ENCODE assay signal across 19 cellular contexts in the genomic region with DNA sequence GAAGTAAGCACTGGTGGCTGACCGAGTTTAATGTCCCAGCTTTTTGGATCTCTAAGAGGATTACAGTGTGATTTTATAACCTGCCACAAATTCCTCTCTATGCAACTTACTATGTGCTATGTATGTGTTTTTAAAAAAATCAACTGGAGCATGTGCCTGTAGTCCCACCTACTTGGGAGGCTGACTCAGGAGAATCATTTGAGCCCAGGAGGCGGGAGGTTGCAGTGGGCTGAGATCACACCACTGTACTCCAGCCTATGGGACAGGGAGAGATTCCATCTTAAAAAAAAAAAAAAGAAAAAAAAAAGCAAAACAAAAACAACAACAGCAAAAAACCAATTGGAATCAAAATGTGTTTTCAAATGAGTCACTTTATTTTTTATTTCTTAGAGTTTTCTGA. TPM values are rescaled to one million over a fixed set of nuclear protein-coding genes. Genes with fewer than 3 reads are reported as not detected.
DNase-seq lines count a peak whose midpoint lies in the region; ATAC-seq, FAIRE-seq and TF ChIP-seq lines count a peak whose summit lies in the region.
"Had no signal": no experiment of that assay in that cellular context is flagged by ENCODE, and none has a peak within 500 bp of the region (broad histone marks: within the 10 kb centered on the region; RNA-seq: fewer than 3 reads in every experiment).

No MANE protein-coding gene starts in this region.

- H4K20me1 ChIP-seq in astrocyte (ENCODE audit: insufficient read depth, low read length): no peaks in the 10 kb centered on the region

- H3K4me3 Mint-ChIP-seq in astrocyte (ENCODE audit: unreplicated experiment) (no peak overlapping the region), CD14-positive monocyte (no peak overlapping the region)
- no peak overlapping the region for H3K4me3 Mint-ChIP-seq in CD8-positive, alpha-beta memory T cell
- H3K4me3 Mint-ChIP-seq: B cell had no signal

- in situ Hi-C loops in Caki2 (cut with HindIII; ENCODE audit: low pct_unique_long_range_greater_than_20kb, low sequenced_read_pairs): no loop called here

- no peak overlapping the region for H3K9ac ChIP-seq in astrocyte (ENCODE audit: low read length)
- H3K9ac ChIP-seq: parathyroid adenoma had no signal

- H3K79me2 ChIP-seq in astrocyte (ENCODE audit: insufficient read depth, low read length): no peaks in the 10 kb centered on the region
- H3K79me2 ChIP-seq: parathyroid adenoma had no signal

- intact Hi-C loops in CD14-positive monocyte (cut with micrococcal nuclease): no loop called here

- no peak for FAIRE-seq in astrocyte (lab: Jason Lieb, UNC)
- FAIRE-seq: frontal cortex, RCC 7860 had no signal

- H3K27ac Mint-ChIP-seq in astrocyte (ENCODE audit: unreplicated experiment): no peak overlapping the region
- no peak overlapping the region for H3K27ac Mint-ChIP-seq in CD14-positive monocyte
- H3K27ac Mint-ChIP-seq in CD8-positive, alpha-beta memory T cell: no peak overlapping the region
- H3K27ac Mint-ChIP-seq: B cell had no signal

- peaks cover 8% of the 10 kb centered on the region for H3K9me3 Mint-ChIP-seq in astrocyte (ENCODE audit: unreplicated experiment)
- peaks cover 0 to 3% (median 0%) of the 10 kb centered on the region in 7 donors for H3K9me3 Mint-ChIP-seq in CD14-positive monocyte
- H3K9me3 Mint-ChIP-seq in CD8-positive, alpha-beta memory T cell: no peaks in the 10 kb centered on the region

- H3K36me3 Mint-ChIP-seq in astrocyte (ENCODE audit: low read depth, unreplicated experiment) (no peaks in the 10 kb centered on the region), CD14-positive monocyte (no peaks in the 10 kb centered on the region)
- no peaks in the 10 kb centered on the region for H3K36me3 Mint-ChIP-seq in CD8-positive, alpha-beta memory T cell

- H2AFZ ChIP-seq in astrocyte (ENCODE audit: low read depth, low read length): no peak overlapping the region
- H2AFZ ChIP-seq: parathyroid adenoma had no signal

- H3K4me3 ChIP-seq in astrocyte (ENCODE audit: insufficient read depth, low read depth, low read length): no peak overlapping the region
- H3K4me3 ChIP-seq in CD8-positive, alpha-beta memory T cell (ENCODE audit: low read length): no peak overlapping the region
- H3K4me3 ChIP-seq: uterus had no signal

- POLR2A ChIA-PET in CD8-positive, alpha-beta memory T cell (lab: Charles Lee): no interaction called here

- peaks cover 10% of the 10 kb centered on the region for H3K4me1 ChIP-seq in astrocyte (ENCODE audit: insufficient read depth, low read length)
- H3K4me1 ChIP-seq in foreskin keratinocyte: no peaks in the 10 kb centered on the region
- no peaks in the 10 kb centered on the region for H3K4me1 ChIP-seq in CD8-positive, alpha-beta memory T cell (ENCODE audit: insufficient read depth, low read length)
- H3K4me1 ChIP-seq: parathyroid adenoma had no signal

- no peaks in the 10 kb centered on the region for H3K27me3 Mint-ChIP-seq in astrocyte (ENCODE audit: low read depth, unreplicated experiment)
- no peaks in the 10 kb centered on the region for H3K27me3 Mint-ChIP-seq in CD14-positive monocyte (ENCODE audit: low read depth in 3 of 3)
- peaks cover 0 to 1% of the 10 kb centered on the region in 2 donors for H3K27me3 Mint-ChIP-seq in CD8-positive, alpha-beta memory T cell
- H3K27me3 Mint-ChIP-seq: B cell had no signal

- H3K27ac ChIP-seq in astrocyte (ENCODE audit: low read depth, low read length) (no peak overlapping the region), foreskin keratinocyte (peak overlapping the region; percentile 55)
- no peak overlapping the region for H3K27ac ChIP-seq in CD8-positive, alpha-beta memory T cell (ENCODE audit: low read depth, low read length)
- H3K27ac ChIP-seq: parathyroid adenoma, uterus had no signal

- H3K27me3 ChIP-seq in astrocyte (ENCODE audit: insufficient read depth, low read length) (no peaks in the 10 kb centered on the region), foreskin keratinocyte (no peaks in the 10 kb centered on the region)
- no peaks in the 10 kb centered on the region for H3K27me3 ChIP-seq in CD8-positive, alpha-beta memory T cell (ENCODE audit: insufficient read depth, low read length, poor library complexity, severe bottlenecking)
- H3K27me3 ChIP-seq: uterus had no signal

- TF ChIP-seq CTCF in astrocyte (IDR thresholded peaks at IDR 0.05; ENCODE audit: insufficient read depth, low read depth, low read length): no peak
- no peak for TF ChIP-seq CTCF in foreskin keratinocyte (conservative IDR thresholded peaks at IDR 0.05)
- TF ChIP-seq CTCF in CD14-positive monocyte (IDR thresholded peaks at IDR 0.05): no peak

- H3K4me1 Mint-ChIP-seq in astrocyte (ENCODE audit: low read depth, unreplicated experiment) (peaks cover 8% of the 10 kb centered on the region), CD14-positive monocyte (peaks cover 12% of the 10 kb centered on the region)
- peaks cover 4 to 11% (median 9%) of the 10 kb centered on the region in 3 donors for H3K4me1 Mint-ChIP-seq in CD8-positive, alpha-beta memory T cell

- CTCF ChIA-PET in CD8-positive, alpha-beta memory T cell (lab: Charles Lee): interaction anchor here (1.9 kb wide), 1 partner anchor 8 kb away, joined by 9 read pairs; no protein-coding TSS in a partner anchor

- no peaks in the 10 kb centered on the region for H3K36me3 ChIP-seq in astrocyte (ENCODE audit: insufficient read depth, low read length)
- H3K36me3 ChIP-seq in CD8-positive, alpha-beta memory T cell (ENCODE audit: insufficient read depth, low read length): no peaks in the 10 kb centered on the region
- H3K36me3 ChIP-seq: uterus had no signal

- no peaks in the 10 kb centered on the region for H3K9me3 ChIP-seq in astrocyte (ENCODE audit: insufficient read depth, low read depth, low read length)
- H3K9me3 ChIP-seq in CD8-positive, alpha-beta memory T cell (ENCODE audit: low read length): no peaks in the 10 kb centered on the region
- H3K9me3 ChIP-seq: uterus had no signal

- ATAC-seq in foreskin keratinocyte: peak; percentile 63
- ATAC-seq: activated CD4-positive, CD25-positive, alpha-beta regulatory T cell treated with anti-CD3 and anti-CD28 coated beads, Interleukin-2, amount 50 U/mL, for 24 hours; left ventricle myocardium superior; stimulated activated naive CD8-positive, alpha-beta T cell treated with anti-CD3 and anti-CD28 coated beads, Interleukin-15, Interleukin-2, amounts not matched to agents 100 U/mL and 50 U/mL, for 24 hours had no signal

- H3K4me2 ChIP-seq in astrocyte (ENCODE audit: low read length): no peak overlapping the region

- peak; percentile 50 for DNase-seq in Caki2 (ENCODE audit: low read depth)
- peak; percentile 83 for DNase-seq in HT1080 (ENCODE audit: low read depth)
- DNase-seq in astrocyte (ENCODE audit: low read depth): peak; percentile 31
- DNase-seq in foreskin keratinocyte: peak in 1 of 2 donors; percentile 45
- no peak for DNase-seq in D341Med (ENCODE audit: low spot score)
- DNase-seq in activated CD8-positive, alpha-beta memory T cell treated with anti-CD3 and anti-CD28 coated beads, Interleukin-2, amount 50 U/mL, for 48 hours: no peak
- DNase-seq in CD14-positive monocyte (ENCODE audit: low spot score): no peak
- DNase-seq in CD8-positive, alpha-beta memory T cell: no peak
- DNase-seq: DMS53; effector CD4-positive, alpha-beta T cell; left ventricle myocardium superior; NCI-H1930; stimulated activated naive CD8-positive, alpha-beta T cell treated with anti-CD3 and anti-CD28 coated beads, Interleukin-15, Interleukin-2, amounts not matched to agents 100 U/mL and 50 U/mL, for 24 hours; uterus had no signal

RNA-seq across cellular contexts. Expression of a gene that starts 29.6 kb away (rescaled TPM):
- total RNA-seq in Caki2 (2014; rRNA removed; shearing (Covaris generic); ENCODE audit: low replicate concordance): 131 and 141 TPM in 2 replicates
- total RNA-seq in HT1080 (2014; rRNA removed; shearing (Covaris generic)): 132 and 160 TPM in 2 replicates
- polyA plus RNA-seq in HT1080 (2015; cell fraction: cytosol; rRNA removed): 161 and 165 TPM in 2 replicates
- polyA plus RNA-seq in HT1080 (2015; cell fraction: nucleus; rRNA removed): 140 and 170 TPM in 2 replicates
- total RNA-seq in astrocyte (41.4 and 45.8 TPM in 2 replicates), foreskin keratinocyte (93.8 and 113 TPM in 2 replicates)
- polyA plus RNA-seq in foreskin keratinocyte (160 and 193 TPM in 2 replicates), CD14-positive monocyte (10 to 100 TPM; 62.3 to 71.9 TPM)
- total RNA-seq in CD8-positive, alpha-beta memory T cell: 100 to 1,000 TPM; 397 to 413 TPM
- polyA plus RNA-seq in CD8-positive, alpha-beta memory T cell: 136 TPM

Comparison
In these comparisons a context has a peak if more than half of its experiments do, and no peak if none do; other contexts are left out.
1. DNase-seq: peak in Caki2 (single experiment), HT1080 (single experiment) and astrocyte (single experiment); none in D341Med (single experiment), activated CD8-positive, alpha-beta memory T cell treated with anti-CD3 and anti-CD28 coated beads, Interleukin-2, amount 50 U/mL, for 48 hours (single experiment), CD14-positive monocyte (single experiment) and CD8-positive, alpha-beta memory T cell (0 of 5).